1 cellular context compared by ENCODE assay signal in genomic region chr14:31253746-31254471, GRCh38.
A peak's percentile ranks its signal among the peaks of the same experiment; 100 is the strongest.
TF ChIP-seq lines count a peak whose summit lies in the region.

No MANE protein-coding gene starts in this region.

TF ChIP-seq in HepG2, 621 proteins besides CTCF, POLR2A, EP300 and RAD21 (continued from another document and continues in another):
- no peak for TF ChIP-seq RBM39 (IDR thresholded peaks at IDR 0.05; ENCODE audit: low read depth, low read length, poor library complexity, severe bottlenecking)
- no peak for TF ChIP-seq YY1 (IDR thresholded peaks at IDR 0.05; ENCODE audit: insufficient read depth, insufficient replicate concordance, low read depth, low read length)
- TF ChIP-seq TBX3 (IDR thresholded peaks at IDR 0.05; ENCODE audit: borderline replicate concordance): no peak
- no peak for TF ChIP-seq ZMAT3 (CRISPR knock-in tag; conservative IDR thresholded peaks at IDR 0.05)
- TF ChIP-seq ZNF451 (CRISPR knock-in tag; IDR thresholded peaks at IDR 0.05): no peak
- 0 out of 2 replicates have a peak, but pooled peaks have one; percentile 35 for TF ChIP-seq ZNF83 (CRISPR knock-in tag; IDR thresholded peaks at IDR 0.05; ENCODE audit: borderline replicate concordance)
- no peak for TF ChIP-seq ATF1 (CRISPR knock-in tag; IDR thresholded peaks at IDR 0.05)
- no peak for TF ChIP-seq SP4 (CRISPR knock-in tag; IDR thresholded peaks at IDR 0.05)
- TF ChIP-seq KDM5B (CRISPR knock-in tag; IDR thresholded peaks at IDR 0.05; ENCODE audit: borderline replicate concordance): no peak
- TF ChIP-seq ZNF251 (CRISPR knock-in tag; IDR thresholded peaks at IDR 0.05): 0 out of 2 replicates have a peak, but pooled peaks have one; percentile 29
- TF ChIP-seq SALL1 (CRISPR knock-in tag; IDR thresholded peaks at IDR 0.05): 0 out of 2 replicates have a peak, but pooled peaks have one; percentile 26
- TF ChIP-seq ZMYM2 (CRISPR knock-in tag; IDR thresholded peaks at IDR 0.05): peak; percentile 38; the same call in 1 of the 2 replicates
- TF ChIP-seq CCDC6 (CRISPR knock-in tag; IDR thresholded peaks at IDR 0.05): no peak
- TF ChIP-seq GLI4 (CRISPR knock-in tag; IDR thresholded peaks at IDR 0.05; ENCODE audit: borderline replicate concordance): no peak
- no peak for TF ChIP-seq MTA1 (CRISPR knock-in tag; IDR thresholded peaks at IDR 0.05; ENCODE audit: borderline replicate concordance)
- no peak for TF ChIP-seq CSRNP2 (CRISPR knock-in tag; conservative IDR thresholded peaks at IDR 0.05; ENCODE audit: low read depth)
- TF ChIP-seq SIN3B (IDR thresholded peaks at IDR 0.05; ENCODE audit: low read length): no peak
- TF ChIP-seq PAXIP1 (CRISPR knock-in tag; conservative IDR thresholded peaks at IDR 0.05): no peak
- no peak for TF ChIP-seq SNAPC2 (CRISPR knock-in tag; IDR thresholded peaks at IDR 0.05)
- peak; percentile 50; the same call in 1 of the 2 replicates for TF ChIP-seq ZBTB4 (CRISPR knock-in tag; IDR thresholded peaks at IDR 0.05; ENCODE audit: borderline replicate concordance)
- no peak for TF ChIP-seq REPIN1 (CRISPR knock-in tag; IDR thresholded peaks at IDR 0.05; ENCODE audit: borderline replicate concordance, low read depth)
- TF ChIP-seq ZNF549 (CRISPR knock-in tag; IDR thresholded peaks at IDR 0.05): no peak
- TF ChIP-seq YEATS2 (CRISPR knock-in tag; IDR thresholded peaks at IDR 0.05; ENCODE audit: borderline replicate concordance): no peak
- TF ChIP-seq RARA (CRISPR knock-in tag; IDR thresholded peaks at IDR 0.05): peak; percentile 8; the same call in 1 of the 2 replicates
- TF ChIP-seq MAFF (IDR thresholded peaks at IDR 0.05; ENCODE audit: low read depth, low read length): no peak
- TF ChIP-seq HBP1 (CRISPR knock-in tag; IDR thresholded peaks at IDR 0.05; ENCODE audit: low read depth): no peak
- TF ChIP-seq ZNF20 (CRISPR knock-in tag; IDR thresholded peaks at IDR 0.05): no peak
- no peak for TF ChIP-seq ZNF782 (CRISPR knock-in tag; IDR thresholded peaks at IDR 0.05; ENCODE audit: borderline replicate concordance)
- no peak for TF ChIP-seq ZSCAN25 (CRISPR knock-in tag; IDR thresholded peaks at IDR 0.05)
- TF ChIP-seq ZFP62 (CRISPR knock-in tag; IDR thresholded peaks at IDR 0.05): no peak
- no peak for TF ChIP-seq TEF (CRISPR knock-in tag; IDR thresholded peaks at IDR 0.05)
- no peak for TF ChIP-seq CHD4 (IDR thresholded peaks at IDR 0.05; ENCODE audit: borderline replicate concordance, low read length)
- TF ChIP-seq MEIS1 (CRISPR knock-in tag; IDR thresholded peaks at IDR 0.05; ENCODE audit: borderline replicate concordance): 0 out of 2 replicates have a peak, but pooled peaks have one; percentile 19
- 0 out of 2 replicates have a peak, but pooled peaks have one; percentile 33 for TF ChIP-seq ZNF362 (CRISPR knock-in tag; IDR thresholded peaks at IDR 0.05; ENCODE audit: borderline replicate concordance)
- TF ChIP-seq ZFP37 (CRISPR knock-in tag; IDR thresholded peaks at IDR 0.05; ENCODE audit: borderline replicate concordance): no peak
- TF ChIP-seq ZNF883 (CRISPR knock-in tag; IDR thresholded peaks at IDR 0.05; ENCODE audit: not compliant biosample characterization): no peak
- no peak for TF ChIP-seq ZIK1 (CRISPR knock-in tag; IDR thresholded peaks at IDR 0.05; ENCODE audit: borderline replicate concordance, low read depth)
- 0 out of 2 replicates have a peak, but pooled peaks have one; percentile 16 for TF ChIP-seq ZNF280D (CRISPR knock-in tag; IDR thresholded peaks at IDR 0.05)
- TF ChIP-seq HDAC1 (CRISPR knock-in tag; IDR thresholded peaks at IDR 0.05): no peak
- TF ChIP-seq SRY (CRISPR knock-in tag; IDR thresholded peaks at IDR 0.05): no peak
- TF ChIP-seq HES4 (CRISPR knock-in tag; IDR thresholded peaks at IDR 0.05; ENCODE audit: borderline replicate concordance): no peak
- TF ChIP-seq EED (CRISPR knock-in tag; IDR thresholded peaks at IDR 0.05): no peak
- no peak for TF ChIP-seq TEAD3 (CRISPR knock-in tag; optimal IDR thresholded peaks at IDR 0.05; ENCODE audit: borderline replicate concordance)
- no peak for TF ChIP-seq MNT (IDR thresholded peaks at IDR 0.05)
- TF ChIP-seq ZNF792 (CRISPR knock-in tag; IDR thresholded peaks at IDR 0.05): no peak
- TF ChIP-seq SCMH1 (CRISPR knock-in tag; IDR thresholded peaks at IDR 0.05; ENCODE audit: borderline replicate concordance): no peak
- no peak for TF ChIP-seq ZNF567 (CRISPR knock-in tag; IDR thresholded peaks at IDR 0.05; ENCODE audit: borderline replicate concordance)
- TF ChIP-seq ZNF550 (CRISPR knock-in tag; IDR thresholded peaks at IDR 0.05; ENCODE audit: borderline replicate concordance): 0 out of 2 replicates have a peak, but pooled peaks have one; percentile 53
- TF ChIP-seq ZNF383 (CRISPR knock-in tag; IDR thresholded peaks at IDR 0.05; ENCODE audit: borderline replicate concordance): no peak
- TF ChIP-seq NKX3-1 (CRISPR knock-in tag; IDR thresholded peaks at IDR 0.05): no peak
